2 cellular contexts compared by ENCODE assay signal in genomic region chr17:81807210-81807719, GRCh38.
TF ChIP-seq lines count a peak whose summit lies in the region.

No MANE protein-coding gene starts in this region.

TF ChIP-seq in A549, 52 proteins besides CTCF, POLR2A, EP300 and RAD21:
- TF ChIP-seq TP53 (CRISPR knock-in tag; IDR thresholded peaks at IDR 0.05) (no peak), HOXB13 (CRISPR knock-in tag; IDR thresholded peaks at IDR 0.05; ENCODE audit: low read depth) (no peak), RNF2 (IDR thresholded peaks at IDR 0.05; ENCODE audit: borderline replicate concordance, low read depth) (no peak), JUN (IDR thresholded peaks at IDR 0.05) (no peak), PBX3 (IDR thresholded peaks at IDR 0.05) (no peak), MAZ (IDR thresholded peaks at IDR 0.05; ENCODE audit: borderline replicate concordance, low read depth, low read length) (no peak), E2F6 (IDR thresholded peaks at IDR 0.05; ENCODE audit: borderline replicate concordance, low read depth) (no peak)
TF ChIP-seq in A549: peak in this region for 0.

TF ChIP-seq in HepG2, 621 proteins besides CTCF, POLR2A, EP300 and RAD21:
- TF ChIP-seq ZNF609 (CRISPR knock-in tag; IDR thresholded peaks at IDR 0.05; ENCODE audit: borderline replicate concordance) (no peak), PCBP1 (IDR thresholded peaks at IDR 0.05; ENCODE audit: borderline replicate concordance, low read depth, low read length) (0 out of 2 replicates have a peak, but pooled peaks have one; percentile 39), RXRA (CRISPR knock-in tag; IDR thresholded peaks at IDR 0.05) (peak; percentile 19; the same call in 1 of the 2 replicates), MXD4 (CRISPR knock-in tag; IDR thresholded peaks at IDR 0.05) (0 out of 2 replicates have a peak, but pooled peaks have one; percentile 49), HNF4A (CRISPR knock-in tag; IDR thresholded peaks at IDR 0.05) (peak; percentile 14; the same call in 1 of the 2 replicates), KMT2A (CRISPR knock-in tag; IDR thresholded peaks at IDR 0.05) (0 out of 2 replicates have a peak, but pooled peaks have one; percentile 30), ZFX (CRISPR knock-in tag; IDR thresholded peaks at IDR 0.05; ENCODE audit: low read depth) (0 out of 2 replicates have a peak, but pooled peaks have one; percentile 6), NFIC (IDR thresholded peaks at IDR 0.05; ENCODE audit: low read length) (no peak)
TF ChIP-seq in HepG2: peak in this region for 6.
